Comparison of ENCODE assay signal across 16 cellular contexts in genomic region chr17:58343131-58343530, GRCh38. TPM values are rescaled to one million over a fixed set of nuclear protein-coding genes. Genes with fewer than 3 reads are reported as not detected.
DNase-seq lines count a peak whose midpoint lies in the region; ATAC-seq, FAIRE-seq and TF ChIP-seq lines count a peak whose summit lies in the region.
"Had no signal": no experiment of that assay in that cellular context is flagged by ENCODE, and none has a peak within 500 bp of the region (broad histone marks: within the 10 kb centered on the region; RNA-seq: fewer than 3 reads in every experiment).

No MANE protein-coding gene starts in this region.

- peak overlapping the region; percentile 97 for H3K27ac ChIP-seq in CD4-positive, alpha-beta memory T cell (ENCODE audit: low read depth, low read length)
- H3K27ac ChIP-seq: cardiac muscle cell had no signal

- peak; percentile 35 for FAIRE-seq in GM19239 (lab: Jason Lieb, UNC)
- FAIRE-seq: endothelial cell of umbilical vein, kidney had no signal

- TF ChIP-seq CTCF in GM13977 (IDR thresholded peaks at IDR 0.05; ENCODE audit: extremely low read depth, insufficient read depth, missing control alignments), result no peak

- H3K4me3 ChIP-seq in CD4-positive, alpha-beta memory T cell (ENCODE audit: low read length in 2 of 2), result peak overlapping the region; percentile 59 to 99
- H3K4me3 ChIP-seq: cardiac muscle cell had no signal

- no peaks in the 10 kb centered on the region for H3K27me3 Mint-ChIP-seq in CD4-positive, alpha-beta memory T cell
- peaks cover 2% of the 10 kb centered on the region for H3K27me3 Mint-ChIP-seq in activated T-helper 1 cell treated with anti-CD3 and anti-CD28 coated beads, Interleukin-12 subunit alpha, Interleukin-12 subunit beta, Interleukin-2, Interleukin-4 antibody, amounts not matched to agents 30 ng/mL and 10 ng/mL and 1 ng/mL, durations not matched to agents 14 hours and 24 hours and 36 hours (ENCODE audit: insufficient read depth)
- H3K27me3 Mint-ChIP-seq in natural killer cell treated with Interleukin-12 subunit alpha and Interleukin-12 subunit beta and Interleukin-15 and Interleukin-18, amount 100 ng/mL, for 72 hours, result no peaks in the 10 kb centered on the region

- peaks cover 30 to 57% of the 10 kb centered on the region in 2 donors for H3K36me3 Mint-ChIP-seq in CD4-positive, alpha-beta memory T cell
- peaks cover 73% of the 10 kb centered on the region for H3K36me3 Mint-ChIP-seq in activated T-helper 1 cell treated with anti-CD3 and anti-CD28 coated beads, Interleukin-12 subunit alpha, Interleukin-12 subunit beta, Interleukin-2, Interleukin-4 antibody, amounts not matched to agents 30 ng/mL and 10 ng/mL and 1 ng/mL, durations not matched to agents 14 hours and 24 hours and 36 hours (ENCODE audit: low read depth)
- peaks cover 45% of the 10 kb centered on the region for H3K36me3 Mint-ChIP-seq in natural killer cell treated with Interleukin-12 subunit alpha and Interleukin-12 subunit beta and Interleukin-15 and Interleukin-18, amount 100 ng/mL, for 72 hours

- no peak for ATAC-seq in natural killer cell treated with Interleukin-12 subunit alpha and Interleukin-12 subunit beta and Interleukin-15 and Interleukin-18, amount 100 ng/mL, for 72 hours
- ATAC-seq in GM21723 (IDR thresholded peaks at IDR 0.05; ENCODE audit: unreplicated experiment), result no peak

- no peaks in the 10 kb centered on the region for H3K9me3 Mint-ChIP-seq in CD4-positive, alpha-beta memory T cell
- H3K9me3 Mint-ChIP-seq in activated T-helper 1 cell treated with anti-CD3 and anti-CD28 coated beads, Interleukin-12 subunit alpha, Interleukin-12 subunit beta, Interleukin-2, Interleukin-4 antibody, amounts not matched to agents 30 ng/mL and 10 ng/mL and 1 ng/mL, durations not matched to agents 14 hours and 24 hours and 36 hours, result no peaks in the 10 kb centered on the region
- no peaks in the 10 kb centered on the region for H3K9me3 Mint-ChIP-seq in natural killer cell treated with Interleukin-12 subunit alpha and Interleukin-12 subunit beta and Interleukin-15 and Interleukin-18, amount 100 ng/mL, for 72 hours
- H3K9me3 Mint-ChIP-seq: HFFc6 had no signal

- peak overlapping the region; percentile 92 to 99 (median 94) for H3K27ac Mint-ChIP-seq in CD4-positive, alpha-beta memory T cell
- peak overlapping the region; percentile 98 for H3K27ac Mint-ChIP-seq in activated T-helper 1 cell treated with anti-CD3 and anti-CD28 coated beads, Interleukin-12 subunit alpha, Interleukin-12 subunit beta, Interleukin-2, Interleukin-4 antibody, amounts not matched to agents 30 ng/mL and 10 ng/mL and 1 ng/mL, durations not matched to agents 14 hours and 24 hours and 36 hours
- peak overlapping the region; percentile 100 for H3K27ac Mint-ChIP-seq in natural killer cell treated with Interleukin-12 subunit alpha and Interleukin-12 subunit beta and Interleukin-15 and Interleukin-18, amount 100 ng/mL, for 72 hours
- H3K27ac Mint-ChIP-seq: HFFc6 had no signal

- intact Hi-C loops in CD4-positive, alpha-beta memory T cell (cut with micrococcal nuclease), result no loop called here
- intact Hi-C loops in activated T-helper 1 cell treated with anti-CD3 and anti-CD28 coated beads, Interleukin-12 subunit alpha, Interleukin-12 subunit beta, Interleukin-2, Interleukin-4 antibody, amounts not matched to agents 30 ng/mL and 10 ng/mL and 1 ng/mL, durations not matched to agents 14 hours and 24 hours and 36 hours (cut with micrococcal nuclease), result loop anchor here (5.0 kb wide), 2 partner anchors 336 to 764 kb away; partner anchors contain the start of genes SRSF1 and TRIM37

- no peaks in the 10 kb centered on the region for H3K9me3 ChIP-seq in CD4-positive, alpha-beta memory T cell (ENCODE audit: control insufficient read depth in 1 of 2, low read length in 2 of 2)
- H3K9me3 ChIP-seq: SK-N-SH had no signal

- peaks cover 28% of the 10 kb centered on the region for H3K36me3 ChIP-seq in CD4-positive, alpha-beta memory T cell (ENCODE audit: insufficient read depth, low read length)

- H3K4me1 Mint-ChIP-seq in CD4-positive, alpha-beta memory T cell, result peaks cover 52 to 100% (median 70%) of the 10 kb centered on the region in 4 donors
- H3K4me1 Mint-ChIP-seq in activated T-helper 1 cell treated with anti-CD3 and anti-CD28 coated beads, Interleukin-12 subunit alpha, Interleukin-12 subunit beta, Interleukin-2, Interleukin-4 antibody, amounts not matched to agents 30 ng/mL and 10 ng/mL and 1 ng/mL, durations not matched to agents 14 hours and 24 hours and 36 hours (ENCODE audit: low read depth), result peaks cover 78% of the 10 kb centered on the region
- peaks cover 86 to 90% of the 10 kb centered on the region in 2 donors for H3K4me1 Mint-ChIP-seq in natural killer cell treated with Interleukin-12 subunit alpha and Interleukin-12 subunit beta and Interleukin-15 and Interleukin-18, amount 100 ng/mL, for 72 hours (ENCODE audit: low read depth in 2 of 2)

- H3K27me3 ChIP-seq in CD4-positive, alpha-beta memory T cell (ENCODE audit: insufficient read depth, low read length), result no peaks in the 10 kb centered on the region
- H3K27me3 ChIP-seq: cardiac muscle cell had no signal

- POLR2A ChIA-PET in CD4-positive, alpha-beta memory T cell (lab: Charles Lee; ENCODE audit: partially characterized antibody), result interaction anchor here (1.6 to 34.1 kb wide), 8 partner anchors 1 to 289 kb away, joined by 5 to 3924 read pairs (median 14); partner anchors contain the start of genes HSF5, SUPT4H1 and TSPOAP1

- peak overlapping the region; percentile 86 to 99 (median 90) for H3K4me3 Mint-ChIP-seq in CD4-positive, alpha-beta memory T cell
- peak overlapping the region; percentile 100 for H3K4me3 Mint-ChIP-seq in activated T-helper 1 cell treated with anti-CD3 and anti-CD28 coated beads, Interleukin-12 subunit alpha, Interleukin-12 subunit beta, Interleukin-2, Interleukin-4 antibody, amounts not matched to agents 30 ng/mL and 10 ng/mL and 1 ng/mL, durations not matched to agents 14 hours and 24 hours and 36 hours
- H3K4me3 Mint-ChIP-seq in natural killer cell treated with Interleukin-12 subunit alpha and Interleukin-12 subunit beta and Interleukin-15 and Interleukin-18, amount 100 ng/mL, for 72 hours, result peak overlapping the region; percentile 80
- H3K4me3 Mint-ChIP-seq: HFFc6 had no signal

- peaks cover 100% of the 10 kb centered on the region for H3K4me1 ChIP-seq in CD4-positive, alpha-beta memory T cell (ENCODE audit: insufficient read depth, low read length)

- in situ Hi-C loops in G401 (cut with HindIII; ENCODE audit: low sequenced_read_pairs), result no loop called here
- in situ Hi-C loops in GM13977 (cut with MboI; ENCODE audit: low pct_unique_long_range_greater_than_20kb, low sequenced_read_pairs, unreplicated experiment), result no loop called here

- CTCF ChIA-PET in CD4-positive, alpha-beta memory T cell (lab: Charles Lee; ENCODE audit: partially characterized antibody), result interaction anchor here (0.9 to 13.8 kb wide), 8 partner anchors 8 to 190 kb away, joined by 3 to 510 read pairs (median 20); partner anchors contain the start of gene RNF43

- no peak for DNase-seq in CD4-positive, alpha-beta memory T cell
- DNase-seq in GM19239 (ENCODE audit: insufficient read length, low spot score) (no peak), G401 (ENCODE audit: low spot score) (no peak), GM13977 (ENCODE audit: low spot score) (no peak), AML-193 (lab: John Stamatoyannopoulos, UW) (no peak)
- DNase-seq in activated T-helper 1 cell treated with anti-CD3 and anti-CD28 coated beads, Interleukin-12 subunit alpha, Interleukin-12 subunit beta, Interleukin-2, Interleukin-4 antibody, amounts not matched to agents 30 ng/mL and 10 ng/mL and 1 ng/mL, durations not matched to agents 14 hours and 24 hours and 36 hours (ENCODE audit: low spot score), result no peak
- no peak for DNase-seq in natural killer cell treated with Interleukin-12 subunit alpha and Interleukin-12 subunit beta and Interleukin-15 and Interleukin-18, amount 100 ng/mL, for 72 hours (ENCODE audit: low spot score)
- DNase-seq: activated CD4-positive, CD25-positive, alpha-beta regulatory T cell; activated effector memory CD4-positive, alpha-beta T cell treated with anti-CD3 and anti-CD28 coated beads, Interleukin-2, amount 50 U/mL, for 16 hours; GF-D8; HFFc6; kidney had no signal

RNA-seq across cellular contexts. Expression of gene SUPT4H1, which starts 8.9 kb away (rescaled TPM):
- total RNA-seq in CD4-positive, alpha-beta memory T cell, result 10 to 100 TPM; 61.4 to 75.2 TPM
- 100 to 1,000 TPM in 1 of 2 donors, 10 to 100 TPM in 1; 94.4 to 120 TPM for polyA plus RNA-seq in CD4-positive, alpha-beta memory T cell
- 138 and 142 TPM in 2 replicates for total RNA-seq in activated T-helper 1 cell treated with anti-CD3 and anti-CD28 coated beads, Interleukin-12 subunit alpha, Interleukin-12 subunit beta, Interleukin-2, Interleukin-4 antibody, amounts not matched to agents 30 ng/mL and 10 ng/mL and 1 ng/mL, durations not matched to agents 14 hours and 24 hours and 36 hours
- total RNA-seq in natural killer cell treated with Interleukin-12 subunit alpha and Interleukin-12 subunit beta and Interleukin-15 and Interleukin-18, amount 100 ng/mL, for 72 hours, result 100 to 1,000 TPM in 1 of 2 donors, 10 to 100 TPM in 1; 84.0 to 143 TPM
- 58.7 and 73.6 TPM in 2 replicates for total RNA-seq in G401 (2014; rRNA removed; shearing (Covaris generic))

RNA-seq across cellular contexts. Expression of gene TSPOAP1, which starts 14.5 kb away (rescaled TPM):
- 10 to 100 TPM; 15.8 to 19.1 TPM for total RNA-seq in CD4-positive, alpha-beta memory T cell
- under 1 TPM in 1 of 2 donors, not detected in 1; 0.80 TPM for polyA plus RNA-seq in CD4-positive, alpha-beta memory T cell
- 31.4 and 35.1 TPM in 2 replicates for total RNA-seq in activated T-helper 1 cell treated with anti-CD3 and anti-CD28 coated beads, Interleukin-12 subunit alpha, Interleukin-12 subunit beta, Interleukin-2, Interleukin-4 antibody, amounts not matched to agents 30 ng/mL and 10 ng/mL and 1 ng/mL, durations not matched to agents 14 hours and 24 hours and 36 hours
- 10 to 100 TPM; 54.0 to 82.3 TPM for total RNA-seq in natural killer cell treated with Interleukin-12 subunit alpha and Interleukin-12 subunit beta and Interleukin-15 and Interleukin-18, amount 100 ng/mL, for 72 hours
- not detected in 2 replicates for total RNA-seq in G401 (2014; rRNA removed; shearing (Covaris generic))
- total RNA-seq: endothelial cell of umbilical vein had no signal
- polyA plus RNA-seq: endothelial cell of umbilical vein had no signal

Comparison
In these comparisons a context has a peak if more than half of its experiments do, and no peak if none do; other contexts are left out.
1. RNA of gene TSPOAP1, which starts 14.5 kb away (total RNA-seq): 54.0 to 82.3 TPM in natural killer cell treated with Interleukin-12 subunit alpha and Interleukin-12 subunit beta and Interleukin-15 and Interleukin-18, amount 100 ng/mL, for 72 hours, 31.4 to 35.1 TPM in activated T-helper 1 cell treated with anti-CD3 and anti-CD28 coated beads, Interleukin-12 subunit alpha, Interleukin-12 subunit beta, Interleukin-2, Interleukin-4 antibody, amounts not matched to agents 30 ng/mL and 10 ng/mL and 1 ng/mL, durations not matched to agents 14 hours and 24 hours and 36 hours and 15.8 to 19.1 TPM in CD4-positive, alpha-beta memory T cell; not detected in G401; every median in the first group is over 10 times any median in the second.
2. Peak in every context shown above with its lines, with median percentiles within 50 percentile points of each other: H3K27ac Mint-ChIP-seq and H3K4me3 Mint-ChIP-seq.